18 cellular contexts compared by ENCODE assay signal in genomic region chr1:157004771-157005170, GRCh38. TPM values are rescaled to one million over a fixed set of nuclear protein-coding genes. Genes with fewer than 3 reads are reported as not detected.
DNase-seq lines count a peak whose midpoint lies in the region; ATAC-seq and TF ChIP-seq lines count a peak whose summit lies in the region.
"Had no signal": no experiment of that assay in that cellular context is flagged by ENCODE, and none has a peak within 500 bp of the region (broad histone marks: within the 10 kb centered on the region; RNA-seq: fewer than 3 reads in every experiment).

No MANE protein-coding gene starts in this region.

- TF ChIP-seq CTCF in cardiac muscle cell (IDR thresholded peaks at IDR 0.05; ENCODE audit: low read depth, low read length) (no peak), choroid plexus epithelial cell (conservative IDR thresholded peaks at IDR 0.05; ENCODE audit: low read depth, low read length) (no peak), hepatocyte (IDR thresholded peaks at IDR 0.05; ENCODE audit: poor library complexity) (no peak), smooth muscle cell (IDR thresholded peaks at IDR 0.05; ENCODE audit: borderline replicate concordance, insufficient read depth, poor library complexity, severe bottlenecking) (no peak)

- H3K79me2 ChIP-seq in hepatocyte: peaks cover 97% of the 10 kb centered on the region
- peaks cover 61% of the 10 kb centered on the region for H3K79me2 ChIP-seq in smooth muscle cell (ENCODE audit: low read depth)

- H3K9me3 ChIP-seq in cardiac muscle cell (ENCODE audit: low read depth) (no peaks in the 10 kb centered on the region), right cardiac atrium (ENCODE audit: control insufficient read depth, low read length) (no peaks in the 10 kb centered on the region), hepatocyte (ENCODE audit: low read depth) (no peaks in the 10 kb centered on the region), smooth muscle cell (replicated peaks; ENCODE audit: low read depth) (no peaks in the 10 kb centered on the region)

- H3K27ac ChIP-seq in cardiac muscle cell (peak overlapping the region; percentile 63), right cardiac atrium (ENCODE audit: low read length) (no peak overlapping the region), hepatocyte (peak overlapping the region; percentile 24), smooth muscle cell (ENCODE audit: low read depth) (peak overlapping the region; percentile 61)

- H3K4me3 ChIP-seq in cardiac muscle cell (no peak overlapping the region), right cardiac atrium (ENCODE audit: low read length) (no peak overlapping the region), choroid plexus epithelial cell (ENCODE audit: low read depth, low read length) (no peak overlapping the region), hepatocyte (no peak overlapping the region), smooth muscle cell (no peak overlapping the region)

- DNase-seq in cardiac muscle cell (ENCODE audit: low read depth in 1 of 2, low spot score in 1 of 2): peak in 1 of 2 donors; percentile 60
- no peak for DNase-seq in right cardiac atrium
- peak; percentile 23 for DNase-seq in choroid plexus epithelial cell (ENCODE audit: low read depth)
- DNase-seq in hepatocyte (ENCODE audit: low spot score): no peak
- DNase-seq in smooth muscle cell (lab: John Stamatoyannopoulos, UW; ENCODE audit: unreplicated experiment): no peak
- DNase-seq in D341Med (ENCODE audit: low spot score): no peak
- DNase-seq in midbrain (lab: John Stamatoyannopoulos, UW): no peak
- DNase-seq: 8988T, DMS79, GF-D8, GOT3, HFFc6, KG1, NCI-H1048, NCI-H1694 treated with DMSO at 0.1 percent for 48 hours, NCI-H446, PC-3 had no signal

- 10% methylated on average over 2 of the region's 2 CpGs for WGBS in right cardiac atrium
- 43% methylated on average over 2 of the region's 2 CpGs for WGBS in hepatocyte (ENCODE audit: low lambda C conversion rate, missing lambda C conversion rate)
- 25% methylated on average over 2 of the region's 2 CpGs for WGBS in smooth muscle cell (ENCODE audit: low lambda C conversion rate)

- no peaks in the 10 kb centered on the region for H3F3A ChIP-seq in smooth muscle cell (ENCODE audit: low read depth)

- H3K36me3 ChIP-seq in cardiac muscle cell (no peaks in the 10 kb centered on the region), hepatocyte (replicated peaks; ENCODE audit: insufficient read depth, low read depth) (no peaks in the 10 kb centered on the region), smooth muscle cell (ENCODE audit: low read depth) (no peaks in the 10 kb centered on the region)

- H2AFZ ChIP-seq in hepatocyte (no peak overlapping the region), smooth muscle cell (ENCODE audit: low read depth) (peak overlapping the region; percentile 24)

- H3K4me2 ChIP-seq in hepatocyte: no peak overlapping the region
- peak overlapping the region; percentile 32 for H3K4me2 ChIP-seq in smooth muscle cell

- H4K20me1 ChIP-seq in hepatocyte (ENCODE audit: insufficient read depth, poor library complexity, severe bottlenecking) (peaks cover 49% of the 10 kb centered on the region), smooth muscle cell (ENCODE audit: low read depth) (peaks cover 74% of the 10 kb centered on the region)

- H3K27me3 ChIP-seq in cardiac muscle cell: no peaks in the 10 kb centered on the region
- H3K27me3 ChIP-seq in right cardiac atrium (ENCODE audit: control insufficient read depth, insufficient read depth): no peaks in the 10 kb centered on the region
- H3K27me3 ChIP-seq in hepatocyte: no peaks in the 10 kb centered on the region
- no peaks in the 10 kb centered on the region for H3K27me3 ChIP-seq in smooth muscle cell (ENCODE audit: low read depth)

- intact Hi-C loops in right cardiac atrium (cut with DNase I): no loop called here

- no peak for ATAC-seq in right cardiac atrium
- ATAC-seq in HG02623 (IDR thresholded peaks at IDR 0.05; ENCODE audit: unreplicated experiment): no peak
- ATAC-seq: PC-3 had no signal

- H3K9ac ChIP-seq in smooth muscle cell (ENCODE audit: low read depth): no peak overlapping the region

- no peaks in the 10 kb centered on the region for H3K9me2 ChIP-seq in hepatocyte (replicated peaks; ENCODE audit: insufficient read depth)

- H3K4me1 ChIP-seq in cardiac muscle cell (ENCODE audit: low read depth): peaks cover 23% of the 10 kb centered on the region
- H3K4me1 ChIP-seq in right cardiac atrium (ENCODE audit: control insufficient read depth, insufficient read depth, low read length): peaks cover 22% of the 10 kb centered on the region
- H3K4me1 ChIP-seq in hepatocyte (ENCODE audit: insufficient read depth): peaks cover 10% of the 10 kb centered on the region
- H3K4me1 ChIP-seq in smooth muscle cell (ENCODE audit: low read depth): peaks cover 9% of the 10 kb centered on the region

RNA-seq across cellular contexts. Expression of gene ARHGEF11, which starts 40.8 kb away (rescaled TPM):
- 38.4 and 40.1 TPM in 2 replicates for total RNA-seq in cardiac muscle cell
- 22.5 and 25.8 TPM in 2 replicates for polyA plus RNA-seq in cardiac muscle cell
- total RNA-seq in right cardiac atrium: 10 to 100 TPM; 29.4 to 34.4 (median 30.1) TPM
- 19.9 TPM for polyA plus RNA-seq in right cardiac atrium
- total RNA-seq in hepatocyte: 26.9 and 28.3 TPM in 2 replicates
- 25.0 and 31.1 TPM in 2 replicates for polyA plus RNA-seq in hepatocyte
- total RNA-seq in smooth muscle cell: 15.1 and 22.4 TPM in 2 replicates
- 18.1 and 20.1 TPM in 2 replicates for polyA plus RNA-seq in smooth muscle cell
